Comparison of ENCODE assay signal across 27 cellular contexts in genomic region chr9:136838314-136839228, GRCh38.
"Had no signal": no experiment of that assay in that cellular context is flagged by ENCODE, and none has a peak within 500 bp of the region (broad histone marks: within the 10 kb centered on the region; RNA-seq: fewer than 3 reads in every experiment).

No MANE protein-coding gene starts in this region.

- H3K27ac Mint-ChIP-seq: activated B cell treated with CpG ODN at 0.5 μM for 24 hours; activated T-helper 1 cell treated with anti-CD3 and anti-CD28 coated beads, Interleukin-12 subunit alpha, Interleukin-12 subunit beta, Interleukin-2, Interleukin-4 antibody, amounts not matched to agents 30 ng/mL and 10 ng/mL and 1 ng/mL, durations not matched to agents 14 hours and 24 hours and 36 hours; dendritic cell treated with granulocyte-macrophage colony-stimulating factor and Interleukin-4, amounts not matched to agents 40 ng/mL and 50 ng/mL, for 4 days; memory B cell; natural killer cell treated with Interleukin-12 subunit alpha and Interleukin-12 subunit beta and Interleukin-15 and Interleukin-18, amount 100 ng/mL, for 72 hours; stimulated activated memory B cell treated with anti-CD40 and anti-IgM and Interleukin-4, amounts not matched to agents 10 μg/mL and 1 μg/mL and 100 μg/mL, for 72 hours had no signal

- FAIRE-seq: endometrium, small intestine, TTC549 had no signal

- H3K27me3 ChIP-seq: body of pancreas had no signal

- DNase-seq: activated B cell treated with CpG ODN at 0.5 μM for 24 hours; activated CD4-positive, alpha-beta T cell treated with anti-CD3 and anti-CD28 coated beads for 4 hours; activated CD4-positive, alpha-beta T cell treated with anti-CD3 and anti-CD28 coated beads, Interleukin-2, amount 50 U/mL, for 48 hours; activated gamma-delta T cell; activated naive CD4-positive, alpha-beta T cell treated with anti-CD3 and anti-CD28 coated beads, Interleukin-2, amount 50 U/mL, for 16 hours; anterior cingulate cortex; body of pancreas; effector CD4-positive, alpha-beta T cell; foreskin fibroblast; islet precursor cell; left colon; nucleus accumbens; posterior cingulate gyrus; small intestine; stimulated activated CD4-positive, alpha-beta T cell treated with anti-CD3 and anti-CD28 coated beads, Interleukin-2, amount 100 ng/mL, for 24 hours; stomach; trophoblast cell had no signal

- H3K27ac ChIP-seq: body of pancreas, heart right ventricle, stomach, vagina had no signal

- H3K36me3 Mint-ChIP-seq: natural killer cell treated with Interleukin-12 subunit alpha and Interleukin-12 subunit beta and Interleukin-15 and Interleukin-18, amount 100 ng/mL, for 72 hours had no signal

- H3K27me3 Mint-ChIP-seq: activated B cell treated with CpG ODN at 0.5 μM for 24 hours; memory B cell; natural killer cell treated with Interleukin-12 subunit alpha and Interleukin-12 subunit beta and Interleukin-15 and Interleukin-18, amount 100 ng/mL, for 72 hours; stimulated activated memory B cell treated with anti-CD40 and anti-IgM and Interleukin-4, amounts not matched to agents 10 μg/mL and 1 μg/mL and 100 μg/mL, for 72 hours had no signal

- H3K9me3 Mint-ChIP-seq: activated B cell treated with CpG ODN at 0.5 μM for 24 hours; activated T-helper 1 cell treated with anti-CD3 and anti-CD28 coated beads, Interleukin-12 subunit alpha, Interleukin-12 subunit beta, Interleukin-2, Interleukin-4 antibody, amounts not matched to agents 30 ng/mL and 10 ng/mL and 1 ng/mL, durations not matched to agents 14 hours and 24 hours and 36 hours; dendritic cell treated with granulocyte-macrophage colony-stimulating factor and Interleukin-4, amounts not matched to agents 40 ng/mL and 50 ng/mL, for 4 days; memory B cell; natural killer cell treated with Interleukin-12 subunit alpha and Interleukin-12 subunit beta and Interleukin-15 and Interleukin-18, amount 100 ng/mL, for 72 hours; stimulated activated memory B cell treated with anti-CD40 and anti-IgM and Interleukin-4, amounts not matched to agents 10 μg/mL and 1 μg/mL and 100 μg/mL, for 72 hours had no signal

- H3K9me3 ChIP-seq: body of pancreas, heart right ventricle, stomach, vagina had no signal

- H3K4me3 ChIP-seq: body of pancreas, heart right ventricle, stomach, vagina had no signal

- ATAC-seq: body of pancreas; heart right ventricle; left colon; natural killer cell treated with Interleukin-12 subunit alpha and Interleukin-12 subunit beta and Interleukin-15 and Interleukin-18, amount 100 ng/mL, for 72 hours; sciatic nerve; stimulated activated memory B cell treated with anti-CD40 and anti-IgM and Interleukin-4, amounts not matched to agents 10 μg/mL and 1 μg/mL and 100 μg/mL, for 72 hours had no signal

- H3K4me3 Mint-ChIP-seq: activated B cell treated with CpG ODN at 0.5 μM for 24 hours; activated T-helper 1 cell treated with anti-CD3 and anti-CD28 coated beads, Interleukin-12 subunit alpha, Interleukin-12 subunit beta, Interleukin-2, Interleukin-4 antibody, amounts not matched to agents 30 ng/mL and 10 ng/mL and 1 ng/mL, durations not matched to agents 14 hours and 24 hours and 36 hours; dendritic cell treated with granulocyte-macrophage colony-stimulating factor and Interleukin-4, amounts not matched to agents 40 ng/mL and 50 ng/mL, for 4 days; memory B cell; natural killer cell treated with Interleukin-12 subunit alpha and Interleukin-12 subunit beta and Interleukin-15 and Interleukin-18, amount 100 ng/mL, for 72 hours; stimulated activated memory B cell treated with anti-CD40 and anti-IgM and Interleukin-4, amounts not matched to agents 10 μg/mL and 1 μg/mL and 100 μg/mL, for 72 hours had no signal

- H3K4me1 Mint-ChIP-seq: memory B cell had no signal
